In genomic region chr1:184489908-184490307, GRCh38 we compare ENCODE assay signal across 25 cellular contexts.
A peak's percentile ranks its signal among the peaks of the same experiment; 100 is the strongest.
DNase-seq lines count a peak whose midpoint lies in the region; ATAC-seq and TF ChIP-seq lines count a peak whose summit lies in the region.
"Had no signal": no experiment of that assay in that cellular context is flagged by ENCODE, and none has a peak within 500 bp of the region (broad histone marks: within the 10 kb centered on the region; RNA-seq: fewer than 3 reads in every experiment).

No MANE protein-coding gene starts in this region.

- H3K27ac ChIP-seq in psoas muscle = peak overlapping the region; percentile 87
- H3K27ac ChIP-seq: HL-60, RWPE1, sigmoid colon, tibial artery had no signal

- peaks cover 4% of the 10 kb centered on the region for H3K36me3 Mint-ChIP-seq in activated CD8-positive, alpha-beta memory T cell treated with anti-CD3 and anti-CD28 coated beads, Interleukin-2, amount 10 ng/mL, durations not matched to agents 7 days and 5 days
- no peaks in the 10 kb centered on the region for H3K36me3 Mint-ChIP-seq in HFFc6 (ENCODE audit: low read depth)
- H3K36me3 Mint-ChIP-seq in effector memory CD8-positive, alpha-beta T cell (ENCODE audit: insufficient read depth) = no peaks in the 10 kb centered on the region

- 87 to 93% (median 92%) methylated on average over 3 of the region's 3 CpGs for WGBS in psoas muscle, 3 donors

- no peak for DNase-seq in activated CD8-positive, alpha-beta memory T cell treated with anti-CD3 and anti-CD28 coated beads, Interleukin-2, amount 10 ng/mL, durations not matched to agents 7 days and 5 days
- no peak for DNase-seq in activated CD8-positive, alpha-beta memory T cell treated with anti-CD3 and anti-CD28 coated beads, Interleukin-2, amount 50 U/mL, for 4 hours
- DNase-seq in HFFc6 = no peak
- no peak for DNase-seq in effector memory CD8-positive, alpha-beta T cell
- DNase-seq in psoas muscle = no peak
- no peak for DNase-seq in HK-2 (ENCODE audit: unreplicated experiment)
- no peak for DNase-seq in HPDE6-E6E7 (ENCODE audit: extremely low spot score)
- DNase-seq in stimulated activated naive CD4-positive, alpha-beta T cell (lab: John Stamatoyannopoulos, UW) = no peak
- DNase-seq: activated CD4-positive, alpha-beta T cell treated with anti-CD3 and anti-CD28 coated beads for 4 hours; central memory CD4-positive, alpha-beta T cell; DMS 273 treated with DMSO at 0.1 percent for 48 hours; effector CD8-positive, alpha-beta T cell; esophagus squamous epithelium; head of caudate nucleus; NCI-H2029; ovary; sigmoid colon; stimulated activated CD4-positive, alpha-beta T cell treated with anti-CD3 and anti-CD28 coated beads, Interleukin-2, amount 100 ng/mL, for 24 hours; stimulated activated naive CD8-positive, alpha-beta T cell treated with anti-CD3 and anti-CD28 coated beads, Interleukin-15, Interleukin-2, amounts not matched to agents 100 U/mL and 50 U/mL, for 24 hours; tibial artery had no signal

- peak overlapping the region; percentile 11 for H3K27ac Mint-ChIP-seq in activated CD8-positive, alpha-beta memory T cell treated with anti-CD3 and anti-CD28 coated beads, Interleukin-2, amount 10 ng/mL, durations not matched to agents 7 days and 5 days
- peak overlapping the region; percentile 99 for H3K27ac Mint-ChIP-seq in HFFc6
- peak overlapping the region; percentile 91 to 92 for H3K27ac Mint-ChIP-seq in effector memory CD8-positive, alpha-beta T cell

- no peak overlapping the region for H3K4me3 Mint-ChIP-seq in activated CD8-positive, alpha-beta memory T cell treated with anti-CD3 and anti-CD28 coated beads, Interleukin-2, amount 10 ng/mL, durations not matched to agents 7 days and 5 days
- H3K4me3 Mint-ChIP-seq in HFFc6 = 0 out of 2 replicates have a peak overlapping the region, but pooled peaks have one; percentile 2
- H3K4me3 Mint-ChIP-seq in effector memory CD8-positive, alpha-beta T cell = no peak overlapping the region

- H3K27me3 ChIP-seq in psoas muscle (ENCODE audit: insufficient read depth in 3 of 3, low read length in 2 of 3) = no peaks in the 10 kb centered on the region
- H3K27me3 ChIP-seq: BLaER1 treated with 17β-estradiol and CSF1 and Interleukin-3, amounts not matched to agents 10 nM and 100 nM; esophagus squamous epithelium; ovary; sigmoid colon; tibial artery had no signal

- ATAC-seq in activated CD8-positive, alpha-beta memory T cell treated with anti-CD3 and anti-CD28 coated beads, Interleukin-2, amount 10 ng/mL, durations not matched to agents 7 days and 5 days = no peak
- ATAC-seq in effector memory CD8-positive, alpha-beta T cell (replicated peaks) = no peak
- no peak for ATAC-seq in psoas muscle
- ATAC-seq: GM12878; stimulated activated naive CD8-positive, alpha-beta T cell treated with anti-CD3 and anti-CD28 coated beads, Interleukin-15, Interleukin-2, amounts not matched to agents 100 U/mL and 50 U/mL, for 24 hours had no signal

- intact Hi-C loops in psoas muscle (cut with DNase I) = loop anchor here in 1 of 2 donors (5.0 to 10.0 kb wide), 2 partner anchors 103 to 175 kb away; partner anchors contain the start of gene C1orf21

- H3K9me3 Mint-ChIP-seq in activated CD8-positive, alpha-beta memory T cell treated with anti-CD3 and anti-CD28 coated beads, Interleukin-2, amount 10 ng/mL, durations not matched to agents 7 days and 5 days (ENCODE audit: low read depth) = no peaks in the 10 kb centered on the region
- H3K9me3 Mint-ChIP-seq in HFFc6 = no peaks in the 10 kb centered on the region
- H3K9me3 Mint-ChIP-seq in effector memory CD8-positive, alpha-beta T cell = no peaks in the 10 kb centered on the region

- peaks cover 7% of the 10 kb centered on the region for H3K27me3 Mint-ChIP-seq in activated CD8-positive, alpha-beta memory T cell treated with anti-CD3 and anti-CD28 coated beads, Interleukin-2, amount 10 ng/mL, durations not matched to agents 7 days and 5 days
- H3K27me3 Mint-ChIP-seq in HFFc6 (ENCODE audit: insufficient read depth) = no peaks in the 10 kb centered on the region
- H3K27me3 Mint-ChIP-seq in effector memory CD8-positive, alpha-beta T cell = no peaks in the 10 kb centered on the region

- peaks cover 32% of the 10 kb centered on the region for H3K4me1 Mint-ChIP-seq in activated CD8-positive, alpha-beta memory T cell treated with anti-CD3 and anti-CD28 coated beads, Interleukin-2, amount 10 ng/mL, durations not matched to agents 7 days and 5 days
- H3K4me1 Mint-ChIP-seq in HFFc6 (ENCODE audit: low read depth) = peaks cover 49% of the 10 kb centered on the region
- H3K4me1 Mint-ChIP-seq in effector memory CD8-positive, alpha-beta T cell (ENCODE audit: low read depth in 2 of 2) = peaks cover 27 to 48% of the 10 kb centered on the region in 2 donors

- no peaks in the 10 kb centered on the region for H3K36me3 ChIP-seq in psoas muscle (ENCODE audit: insufficient read depth in 1 of 2, low read depth in 1 of 2)
- H3K36me3 ChIP-seq: esophagus squamous epithelium, ovary, sigmoid colon, tibial artery had no signal

- TF ChIP-seq CTCF in HFFc6 (IDR thresholded peaks at IDR 0.05) (no peak), psoas muscle (IDR thresholded peaks at IDR 0.05) (no peak)

- peaks cover 96% of the 10 kb centered on the region for H3K4me1 ChIP-seq in psoas muscle

- H3K9me3 ChIP-seq in psoas muscle = no peaks in the 10 kb centered on the region
- H3K9me3 ChIP-seq: BLaER1 treated with 17β-estradiol and CSF1 and Interleukin-3, amounts not matched to agents 10 nM and 100 nM; esophagus squamous epithelium; ovary; sigmoid colon; tibial artery had no signal

- CTCF ChIA-PET in activated CD8-positive, alpha-beta memory T cell treated with anti-CD3 and anti-CD28 coated beads, Interleukin-2, amount 10 ng/mL, durations not matched to agents 7 days and 5 days (lab: Charles Lee) = no interaction called here

- no peak overlapping the region for H3K4me3 ChIP-seq in psoas muscle
- H3K4me3 ChIP-seq: BLaER1 treated with 17β-estradiol and CSF1 and Interleukin-3, amounts not matched to agents 10 nM and 100 nM; esophagus squamous epithelium; GM12878; lung; ovary; sigmoid colon; tibial artery had no signal

Comparison
In these comparisons a context has a peak if more than half of its experiments do, and no peak if none do; other contexts are left out.
1. H3K27ac Mint-ChIP-seq: peak in every context shown above with its lines; median percentile 99 in HFFc6; 92 in effector memory CD8-positive, alpha-beta T cell; 11 in activated CD8-positive, alpha-beta memory T cell treated with anti-CD3 and anti-CD28 coated beads, Interleukin-2, amount 10 ng/mL, durations not matched to agents 7 days and 5 days.